Comparison of ENCODE assay signal across 8 cellular contexts in the genomic region with DNA sequence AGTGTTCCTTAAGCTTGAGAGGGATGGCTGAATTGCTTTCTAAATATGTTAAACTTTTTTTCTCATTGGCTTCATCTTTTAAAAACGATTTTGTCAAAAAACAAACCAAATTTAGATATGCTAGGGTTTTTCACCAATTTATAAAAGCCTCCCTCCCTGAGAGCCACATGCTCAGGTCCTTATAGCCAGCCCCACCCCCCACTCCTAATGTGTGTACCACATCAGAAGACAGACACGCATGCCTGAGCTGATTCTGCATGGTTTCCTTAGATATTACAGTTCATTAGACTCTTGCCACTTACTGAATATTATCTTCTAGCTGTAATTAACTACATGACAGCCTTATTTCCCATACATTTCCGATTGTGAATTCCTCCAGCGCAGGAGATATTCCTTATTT. TPM values are rescaled to one million over a fixed set of nuclear protein-coding genes. Genes with fewer than 3 reads are reported as not detected.
A peak's percentile ranks its signal among the peaks of the same experiment; 100 is the strongest.
DNase-seq lines count a peak whose midpoint lies in the region; ATAC-seq and TF ChIP-seq lines count a peak whose summit lies in the region.

No MANE protein-coding gene starts in this region.

- TF ChIP-seq CTCF in GM23338 (conservative IDR thresholded peaks at IDR 0.05; ENCODE audit: low read depth in 2 of 2) (no peak), astrocyte of the cerebellum (IDR thresholded peaks at IDR 0.05; ENCODE audit: low read depth, low read length, missing control alignments) (no peak), lower lobe of right lung (IDR thresholded peaks at IDR 0.05) (no peak)

- H3K27ac Mint-ChIP-seq in GM23338: peak overlapping the region; percentile 95
- peak overlapping the region; percentile 96 for H3K27ac Mint-ChIP-seq in stimulated activated naive B cell treated with anti-CD40 and anti-IgM and Interleukin-4, amounts not matched to agents 10 μg/mL and 1 μg/mL and 100 μg/mL, for 72 hours

- H3F3A ChIP-seq in GM23338 (replicated peaks; ENCODE audit: low read depth): 0 out of 2 replicates have a peak, but pooled peaks cover 3% of the 10 kb centered on the region

- H3K9me3 Mint-ChIP-seq in GM23338: no peaks in the 10 kb centered on the region; the same call in 2 of the 3 replicates
- no peaks in the 10 kb centered on the region for H3K9me3 Mint-ChIP-seq in stimulated activated naive B cell treated with anti-CD40 and anti-IgM and Interleukin-4, amounts not matched to agents 10 μg/mL and 1 μg/mL and 100 μg/mL, for 72 hours

- intact Hi-C loops in lower lobe of right lung (cut with DNase I): no loop called here

- peaks cover 24% of the 10 kb centered on the region for H4K20me1 ChIP-seq in GM23338 (replicated peaks; ENCODE audit: insufficient read depth)

- no peak overlapping the region for H2AFZ ChIP-seq in GM23338

- H3K4me1 ChIP-seq in GM23338 (ENCODE audit: insufficient read depth) (peaks cover 65% of the 10 kb centered on the region), lower lobe of right lung (peaks cover 57% of the 10 kb centered on the region)

- peaks cover 3% of the 10 kb centered on the region for H3K27me3 Mint-ChIP-seq in GM23338 (ENCODE audit: insufficient read depth, low read depth, poor library complexity)
- H3K27me3 Mint-ChIP-seq in stimulated activated naive B cell treated with anti-CD40 and anti-IgM and Interleukin-4, amounts not matched to agents 10 μg/mL and 1 μg/mL and 100 μg/mL, for 72 hours: no peaks in the 10 kb centered on the region

- H3K9me3 ChIP-seq in lower lobe of right lung: no peaks in the 10 kb centered on the region

- H3K36me3 ChIP-seq in GM23338 (ENCODE audit: insufficient read depth) (no peaks in the 10 kb centered on the region), lower lobe of right lung (no peaks in the 10 kb centered on the region)

- peak overlapping the region; percentile 84 for H3K4me2 ChIP-seq in GM23338

- ATAC-seq in GM23338: no peak
- ATAC-seq in lower lobe of right lung: no peak
- no peak for ATAC-seq in stimulated activated naive B cell treated with anti-CD40 and anti-IgM and Interleukin-4, amounts not matched to agents 10 μg/mL and 1 μg/mL and 100 μg/mL, for 72 hours (replicated peaks)
- ATAC-seq in GM18498 (IDR thresholded peaks at IDR 0.05; ENCODE audit: unreplicated experiment): no peak
- ATAC-seq in GM19395 (IDR thresholded peaks at IDR 0.05; ENCODE audit: unreplicated experiment): no peak

- H3K4me1 Mint-ChIP-seq in GM23338: peaks cover 64% of the 10 kb centered on the region
- peaks cover 40 to 51% of the 10 kb centered on the region in 2 donors for H3K4me1 Mint-ChIP-seq in stimulated activated naive B cell treated with anti-CD40 and anti-IgM and Interleukin-4, amounts not matched to agents 10 μg/mL and 1 μg/mL and 100 μg/mL, for 72 hours

- H3K36me3 Mint-ChIP-seq in GM23338 (ENCODE audit: low read depth): no peaks in the 10 kb centered on the region; the same call in 2 of the 3 replicates
- peaks cover 4 to 8% of the 10 kb centered on the region in 2 donors for H3K36me3 Mint-ChIP-seq in stimulated activated naive B cell treated with anti-CD40 and anti-IgM and Interleukin-4, amounts not matched to agents 10 μg/mL and 1 μg/mL and 100 μg/mL, for 72 hours

- H3K27me3 ChIP-seq in GM23338 (ENCODE audit: insufficient read depth) (no peaks in the 10 kb centered on the region), lower lobe of right lung (ENCODE audit: low read depth) (no peaks in the 10 kb centered on the region)

- H3K27ac ChIP-seq in GM23338 (ENCODE audit: low read depth): peak overlapping the region; percentile 81; the same call in 1 of the 2 replicates
- H3K27ac ChIP-seq in lower lobe of right lung: peak overlapping the region; percentile 98

- peak; percentile 50 for DNase-seq in GM23338 (ENCODE audit: low spot score)
- peak; percentile 55 for DNase-seq in RPMI7951 (ENCODE audit: low read depth)
- DNase-seq in astrocyte of the cerebellum (ENCODE audit: low read depth): peak; percentile 27
- no peak for DNase-seq in lower lobe of right lung
- no peak for DNase-seq in stimulated activated naive B cell treated with anti-CD40 and anti-IgM and Interleukin-4, amounts not matched to agents 10 μg/mL and 1 μg/mL and 100 μg/mL, for 72 hours
- no peak for DNase-seq in globus pallidus (ENCODE audit: low spot score)

- in situ Hi-C loops in astrocyte of the cerebellum (cut with HindIII; ENCODE audit: low sequenced_read_pairs): no loop called here

- H3K4me3 ChIP-seq in GM23338: peak overlapping the region; percentile 80
- peak overlapping the region; percentile 72 for H3K4me3 ChIP-seq in astrocyte of the cerebellum (ENCODE audit: low read depth, low read length)
- peak overlapping the region; percentile 92 for H3K4me3 ChIP-seq in lower lobe of right lung

- peaks cover 77% of the 10 kb centered on the region for H3K79me2 ChIP-seq in GM23338 (replicated peaks; ENCODE audit: insufficient read depth)

- no peaks in the 10 kb centered on the region for H3K9me2 ChIP-seq in GM23338 (ENCODE audit: insufficient read depth)

- peak overlapping the region; percentile 93 for H3K4me3 Mint-ChIP-seq in GM23338
- peak overlapping the region; percentile 90 to 96 for H3K4me3 Mint-ChIP-seq in stimulated activated naive B cell treated with anti-CD40 and anti-IgM and Interleukin-4, amounts not matched to agents 10 μg/mL and 1 μg/mL and 100 μg/mL, for 72 hours

TF ChIP-seq in GM23338, 12 proteins besides CTCF, POLR2A, EP300 and RAD21 (continues in another document):
- no peak for TF ChIP-seq ZNF114 (CRISPR knock-in tag; IDR thresholded peaks at IDR 0.05)
- no peak for TF ChIP-seq POLR2AphosphoS5 (IDR thresholded peaks at IDR 0.05; ENCODE audit: low read depth)
- TF ChIP-seq JUNB (IDR thresholded peaks at IDR 0.05; ENCODE audit: unreplicated experiment): no peak
- TF ChIP-seq, protein P1, sequence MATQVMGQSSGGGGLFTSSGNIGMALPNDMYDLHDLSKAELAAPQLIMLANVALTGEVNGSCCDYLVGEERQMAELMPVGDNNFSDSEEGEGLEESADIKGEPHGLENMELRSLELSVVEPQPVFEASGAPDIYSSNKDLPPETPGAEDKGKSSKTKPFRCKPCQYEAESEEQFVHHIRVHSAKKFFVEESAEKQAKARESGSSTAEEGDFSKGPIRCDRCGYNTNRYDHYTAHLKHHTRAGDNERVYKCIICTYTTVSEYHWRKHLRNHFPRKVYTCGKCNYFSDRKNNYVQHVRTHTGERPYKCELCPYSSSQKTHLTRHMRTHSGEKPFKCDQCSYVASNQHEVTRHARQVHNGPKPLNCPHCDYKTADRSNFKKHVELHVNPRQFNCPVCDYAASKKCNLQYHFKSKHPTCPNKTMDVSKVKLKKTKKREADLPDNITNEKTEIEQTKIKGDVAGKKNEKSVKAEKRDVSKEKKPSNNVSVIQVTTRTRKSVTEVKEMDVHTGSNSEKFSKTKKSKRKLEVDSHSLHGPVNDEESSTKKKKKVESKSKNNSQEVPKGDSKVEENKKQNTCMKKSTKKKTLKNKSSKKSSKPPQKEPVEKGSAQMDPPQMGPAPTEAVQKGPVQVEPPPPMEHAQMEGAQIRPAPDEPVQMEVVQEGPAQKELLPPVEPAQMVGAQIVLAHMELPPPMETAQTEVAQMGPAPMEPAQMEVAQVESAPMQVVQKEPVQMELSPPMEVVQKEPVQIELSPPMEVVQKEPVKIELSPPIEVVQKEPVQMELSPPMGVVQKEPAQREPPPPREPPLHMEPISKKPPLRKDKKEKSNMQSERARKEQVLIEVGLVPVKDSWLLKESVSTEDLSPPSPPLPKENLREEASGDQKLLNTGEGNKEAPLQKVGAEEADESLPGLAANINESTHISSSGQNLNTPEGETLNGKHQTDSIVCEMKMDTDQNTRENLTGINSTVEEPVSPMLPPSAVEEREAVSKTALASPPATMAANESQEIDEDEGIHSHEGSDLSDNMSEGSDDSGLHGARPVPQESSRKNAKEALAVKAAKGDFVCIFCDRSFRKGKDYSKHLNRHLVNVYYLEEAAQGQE (IDR thresholded peaks at IDR 0.05; ENCODE audit: unreplicated experiment): no peak
- TF ChIP-seq EZH2phosphoT487 (IDR thresholded peaks at IDR 0.05; ENCODE audit: unreplicated experiment): no peak
- TF ChIP-seq CREB1 (CRISPR knock-in tag; IDR thresholded peaks at IDR 0.05; ENCODE audit: low read depth): no peak
- TF ChIP-seq EZH2 (IDR thresholded peaks at IDR 0.05; ENCODE audit: low read depth, unreplicated experiment): no peak
- no peak for TF ChIP-seq ZNF331 (CRISPR knock-in tag; IDR thresholded peaks at IDR 0.05; ENCODE audit: low read depth)
- no peak for TF ChIP-seq NANOG (IDR thresholded peaks at IDR 0.05; ENCODE audit: borderline replicate concordance)
- TF ChIP-seq STAT1 (IDR thresholded peaks at IDR 0.05; ENCODE audit: unreplicated experiment): no peak
- TF ChIP-seq, protein P2, sequence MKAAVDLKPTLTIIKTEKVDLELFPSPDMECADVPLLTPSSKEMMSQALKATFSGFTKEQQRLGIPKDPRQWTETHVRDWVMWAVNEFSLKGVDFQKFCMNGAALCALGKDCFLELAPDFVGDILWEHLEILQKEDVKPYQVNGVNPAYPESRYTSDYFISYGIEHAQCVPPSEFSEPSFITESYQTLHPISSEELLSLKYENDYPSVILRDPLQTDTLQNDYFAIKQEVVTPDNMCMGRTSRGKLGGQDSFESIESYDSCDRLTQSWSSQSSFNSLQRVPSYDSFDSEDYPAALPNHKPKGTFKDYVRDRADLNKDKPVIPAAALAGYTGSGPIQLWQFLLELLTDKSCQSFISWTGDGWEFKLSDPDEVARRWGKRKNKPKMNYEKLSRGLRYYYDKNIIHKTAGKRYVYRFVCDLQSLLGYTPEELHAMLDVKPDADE (IDR thresholded peaks at IDR 0.05): no peak

RNA-seq across cellular contexts. Expression of a gene that starts 2.0 kb away (rescaled TPM):
- 63.3 and 71.3 TPM in 2 replicates for total RNA-seq in GM23338 (2014; rRNA removed; shearing (Covaris generic))
- polyA plus RNA-seq in GM23338 (2016; fragmentation: Nextera tagmentation; extraction: Ambion mirVana): 29.0 and 35.6 TPM in 2 replicates
- 56.3 and 65.1 TPM in 2 replicates for total RNA-seq in RPMI7951 (2014; rRNA removed; shearing (Covaris generic))
- total RNA-seq in lower lobe of right lung: 47.5 TPM

Comparison
In these comparisons a context has a peak if more than half of its experiments do, and no peak if none do; other contexts are left out.
1. DNase-seq: peak in GM23338 (single experiment), RPMI7951 (single experiment) and astrocyte of the cerebellum (single experiment); none in lower lobe of right lung (single experiment), stimulated activated naive B cell treated with anti-CD40 and anti-IgM and Interleukin-4, amounts not matched to agents 10 μg/mL and 1 μg/mL and 100 μg/mL, for 72 hours (single experiment) and globus pallidus (single experiment).
2. Peak in every context shown above with its lines, with median percentiles within 50 percentile points of each other: H3K4me3 ChIP-seq.